ENCODE assay signal across 21 cellular contexts in genomic region chr2:42153944-42154593, GRCh38.
"Had no signal": no experiment of that assay in that cellular context is flagged by ENCODE, and none has a peak within 500 bp of the region (broad histone marks: within the 10 kb centered on the region; RNA-seq: fewer than 3 reads in every experiment).

No MANE protein-coding gene starts in this region.

- H3K9me3 ChIP-seq: colonic mucosa, heart left ventricle, pancreas, sigmoid colon, thoracic aorta, upper lobe of right lung had no signal

- H3K27ac ChIP-seq: brain microvascular endothelial cell, colonic mucosa, heart left ventricle, pancreas, sigmoid colon, spleen, thoracic aorta, upper lobe of right lung, WERI-Rb-1 had no signal

- H3K4me3 ChIP-seq: colonic mucosa, heart left ventricle, pancreas, sigmoid colon, spleen, thoracic aorta, upper lobe of right lung had no signal

- FAIRE-seq: endometrium, frontal cortex, pancreas had no signal

- H3K27me3 ChIP-seq: brain microvascular endothelial cell, colonic mucosa, heart left ventricle, pancreas, sigmoid colon, spleen, upper lobe of right lung had no signal

- H3K4me1 ChIP-seq: colonic mucosa, heart left ventricle, sigmoid colon, spleen, upper lobe of right lung had no signal

- ATAC-seq: activated naive CD8-positive, alpha-beta T cell treated with anti-CD3 and anti-CD28 coated beads, Interleukin-2, amount 50 U/mL, for 24 hours; activated T-helper 17 cell treated with anti-CD3 and anti-CD28 coated beads, Interleukin-2, amount 50 U/mL, for 72 hours; heart left ventricle; left ventricle myocardium superior; pancreas; stimulated activated naive B cell treated with anti-CD40 and anti-IgM and Interleukin-4, amounts not matched to agents 10 μg/mL and 1 μg/mL and 100 μg/mL, for 72 hours; upper lobe of right lung had no signal

- DNase-seq: activated CD4-positive, alpha-beta T cell treated with anti-CD3 and anti-CD28 coated beads, Interleukin-2, amount 50 U/mL, for 48 hours; activated naive CD4-positive, alpha-beta T cell treated with anti-CD3 and anti-CD28 coated beads, Interleukin-2, amount 10 ng/mL, durations not matched to agents 7 days and 5 days; activated naive CD8-positive, alpha-beta T cell treated with anti-CD3 and anti-CD28 coated beads, Interleukin-2, amount 50 U/mL, for 24 hours; activated T-cell treated with anti-CD3 and anti-CD28 coated beads, Interleukin-2, amount 50 U/mL, for 1 hour; aorta; brain microvascular endothelial cell; colonic mucosa; heart left ventricle; immature natural killer cell; kidney glomerular epithelial cell; left ventricle myocardium superior; pancreas; sigmoid colon; spleen; stimulated activated naive B cell treated with anti-CD40 and anti-IgM and Interleukin-4, amounts not matched to agents 10 μg/mL and 1 μg/mL and 100 μg/mL, for 72 hours; upper lobe of right lung; WERI-Rb-1 had no signal

- H3K36me3 ChIP-seq: brain microvascular endothelial cell, colonic mucosa, heart left ventricle, pancreas, sigmoid colon, spleen, thoracic aorta, upper lobe of right lung, WERI-Rb-1 had no signal
